ENCODE assay signal across 7 cellular contexts in genomic region chr15:72319985-72320671, GRCh38. TPM values are rescaled to one million over a fixed set of nuclear protein-coding genes. Genes with fewer than 3 reads are reported as not detected.
DNase-seq lines count a peak whose midpoint lies in the region; ATAC-seq, FAIRE-seq and TF ChIP-seq lines count a peak whose summit lies in the region.

Gene CELF6, minus strand, starts transcription at chr15:72320157. Its CDS starts 283 bp downstream, at chr15:72319874.

- 1% methylated on average over 33 of the region's 58 CpGs; no CpG with 5 or more reads in 1 of the 2 experiments for WGBS in H1 (ENCODE audit: extremely low coverage in 1 of 2, insufficient coverage in 1 of 2, insufficient read length in 1 of 2, insufficient replicate concordance in 2 of 2, low coverage in 1 of 2, low lambda C conversion rate in 2 of 2, missing lambda C conversion rate in 1 of 2), 2 experiments

- H4K8ac ChIP-seq in H1 (ENCODE audit: extremely low read depth, insufficient read depth, low read length): peak within 1 kb of the TSS; percentile 72; the same call in 1 of the 2 replicates

- H3K4me1 Mint-ChIP-seq in mesothelial cell of epicardium: peaks cover 9% of the 10 kb centered on the region

- ATAC-seq in GM18909 (IDR thresholded peaks at IDR 0.05; ENCODE audit: poor library complexity, unreplicated experiment) (peak; percentile 72), HG03521 (IDR thresholded peaks at IDR 0.05; ENCODE audit: unreplicated experiment) (peak; percentile 63)

- H4K20me1 ChIP-seq in H1 (replicated peaks in 1 of 2; ENCODE audit: control insufficient read depth in 1 of 2, insufficient read depth in 2 of 2, low read length in 2 of 2): peaks cover 2 to 6% of the 10 kb centered on the region in 2 experiments

- H2BK5ac ChIP-seq in H1 (ENCODE audit: low read depth, low read length): peak within 1 kb of the TSS; percentile 40; the same call in 1 of the 2 replicates

- H3K23me2 ChIP-seq in H1 (ENCODE audit: low read depth, low read length): peaks cover 4% of the 10 kb centered on the region

- TF ChIP-seq CTCF in H1 (IDR thresholded peaks at IDR 0.05; ENCODE audit: control extremely low read depth in 1 of 3, insufficient read depth in 1 of 3, low read depth in 1 of 3, low read length in 3 of 3): no peak
- no peak for TF ChIP-seq CTCF in mesothelial cell of epicardium (IDR thresholded peaks at IDR 0.05; ENCODE audit: unreplicated experiment)

- H3K27me3 ChIP-seq in H1 (replicated peaks in 1 of 4; ENCODE audit: control insufficient read depth in 3 of 4, extremely low read depth in 1 of 4, insufficient read depth in 3 of 4, low read length in 3 of 4): peaks cover 5 to 26% (median 21%) of the 10 kb centered on the region in 4 experiments

- H3K14ac ChIP-seq in H1 (ENCODE audit: insufficient read length): no peak within 1 kb of the TSS

- H2BK20ac ChIP-seq in H1 (ENCODE audit: low read length): no peak within 1 kb of the TSS

- H3K9ac ChIP-seq in H1 (replicated peaks in 1 of 4; ENCODE audit: extremely low read depth in 1 of 4, low read depth in 3 of 4, low read length in 3 of 4): peak within 1 kb of the TSS in 3 of 4 experiments; percentile 3 to 55 (median 48); a peak in 3 of 7 replicates

- peaks cover 0 to 4% (median 0%) of the 10 kb centered on the region in 4 experiments; a peak in 1 of 7 replicates for H3K4me1 ChIP-seq in H1 (replicated peaks in 1 of 4; ENCODE audit: control insufficient read depth in 3 of 4, insufficient read depth in 4 of 4, low read length in 3 of 4)

- peak within 1 kb of the TSS; percentile 77; the same call in 1 of the 2 replicates for H2BK12ac ChIP-seq in H1 (ENCODE audit: low read depth, low read length)

- no peak for TF ChIP-seq POLR2A in H1 (IDR thresholded peaks at IDR 0.05; ENCODE audit: control extremely low read depth in 1 of 2, low read depth in 2 of 2, low read length in 2 of 2)

- peak within 1 kb of the TSS; percentile 61 for H3K27ac ChIP-seq in H1 (ENCODE audit: low read depth, low read length)

- no peak within 1 kb of the TSS for H3K23ac ChIP-seq in H1 (ENCODE audit: insufficient read length)

- no peaks in the 10 kb centered on the region for H3K79me1 ChIP-seq in H1 (ENCODE audit: low read depth, low read length)

- no peaks in the 10 kb centered on the region for H3K79me2 ChIP-seq in H1 (ENCODE audit: control insufficient read depth in 1 of 2, insufficient read depth in 2 of 2, low read length in 2 of 2)

- CTCF ChIA-PET in H1 (lab: Charles Lee; ENCODE audit: partially characterized antibody): interaction anchor here (0.5 to 1.7 kb wide), 2 partner anchors 353 to 358 kb away, joined by 4 read pairs; no protein-coding TSS in a partner anchor

- H3K18ac ChIP-seq in H1 (ENCODE audit: extremely low read depth, low read length): 0 out of 2 replicates have a peak within 1 kb of the TSS, but pooled peaks have one; percentile 4

- H3K4ac ChIP-seq in H1 (replicated peaks; ENCODE audit: insufficient read length, low read depth, low read length): no peak within 1 kb of the TSS

- H3K9me3 Mint-ChIP-seq in mesothelial cell of epicardium: peaks cover 16% of the 10 kb centered on the region

- peaks cover 46% of the 10 kb centered on the region for H3K27me3 Mint-ChIP-seq in mesothelial cell of epicardium (ENCODE audit: low read depth)

- no peak for TF ChIP-seq EP300 in H1 (IDR thresholded peaks at IDR 0.05; ENCODE audit: borderline replicate concordance in 1 of 2, low read depth in 2 of 2, low read length in 2 of 2)

- peak within 1 kb of the TSS; percentile 62 to 98 for H3K4me2 ChIP-seq in H1 (ENCODE audit: insufficient read depth in 1 of 2, low read depth in 2 of 2, low read length in 2 of 2)

- H2AK5ac ChIP-seq in H1 (ENCODE audit: low read depth, low read length): no peak within 1 kb of the TSS

- H2BK120ac ChIP-seq in H1 (replicated peaks; ENCODE audit: low read depth, low read length): no peak within 1 kb of the TSS

- DNase-seq in NOMO-1 treated with DMSO at 0.1 percent for 48 hours (lab: John Stamatoyannopoulos, UW; ENCODE audit: unreplicated experiment) (peak; percentile 82), H1 (ENCODE audit: low read depth in 1 of 2, low spot score in 2 of 2) (peak; percentile 73 to 92), mesothelial cell of epicardium (ENCODE audit: low spot score in 2 of 2, unreplicated experiment in 2 of 2) (peak; percentile 77 to 85)
- DNase-seq in activated CD8-positive, alpha-beta memory T cell treated with anti-CD3 and anti-CD28 coated beads, Interleukin-2, amount 50 U/mL, for 4 hours: peak; percentile 76
- DNase-seq in stimulated activated CD8-positive, alpha-beta memory T cell treated with anti-CD3 and anti-CD28 coated beads, Interleukin-15, amount 100 ng/mL, for 1 hour (ENCODE audit: low read depth): peak; percentile 38

- POLR2A ChIA-PET in H1 (lab: Charles Lee; ENCODE audit: partially characterized antibody): interaction anchor here (0.6 to 2.4 kb wide), 5 partner anchors 11 to 909 kb away, joined by 3 to 6 read pairs (median 6); partner anchors contain the start of gene PKM

- no peak within 1 kb of the TSS for H4K91ac ChIP-seq in H1 (replicated peaks; ENCODE audit: insufficient read length, low read length)

- peak within 1 kb of the TSS; percentile 79 for H3K56ac ChIP-seq in H1 (replicated peaks; ENCODE audit: insufficient read length, low read depth, low read length)

- no peaks in the 10 kb centered on the region for H3K9me3 ChIP-seq in H1 (ENCODE audit: insufficient read depth in 2 of 2, low read depth in 1 of 2, low read length in 1 of 2)

- H2AFZ ChIP-seq in H1 (ENCODE audit: low read length): peak within 1 kb of the TSS; percentile 27; the same call in 1 of the 2 replicates

- no peak for TF ChIP-seq RAD21 in H1 (IDR thresholded peaks at IDR 0.05 in 1 of 2, conservative IDR thresholded peaks at IDR 0.05 in 1 of 2; ENCODE audit: low read depth in 2 of 2, low read length in 2 of 2)

- H2BK15ac ChIP-seq in H1 (ENCODE audit: low read length): peak within 1 kb of the TSS; percentile 97; the same call in 1 of the 2 replicates

- H3K4me3 Mint-ChIP-seq in mesothelial cell of epicardium: peak within 1 kb of the TSS; percentile 64

- no peak for FAIRE-seq in H1 (lab: Jason Lieb, UNC)

- H3K36me3 Mint-ChIP-seq in mesothelial cell of epicardium: peaks cover 15% of the 10 kb centered on the region

- H3K27ac Mint-ChIP-seq in mesothelial cell of epicardium: peak within 1 kb of the TSS; percentile 8

- no peaks in the 10 kb centered on the region for H3K36me3 ChIP-seq in H1 (ENCODE audit: control insufficient read depth in 2 of 4, insufficient read depth in 4 of 4, low read length in 3 of 4)

- peak within 1 kb of the TSS; percentile 33 to 65 (median 56) for H3K4me3 ChIP-seq in H1 (ENCODE audit: extremely low read depth in 1 of 4, insufficient read depth in 2 of 4, low read depth in 3 of 4, low read length in 4 of 4)

- H4K5ac ChIP-seq in H1 (ENCODE audit: insufficient read length, low read depth, low read length): no peak within 1 kb of the TSS

TF ChIP-seq in H1, 55 proteins besides CTCF, POLR2A, EP300 and RAD21 (continues in another document):
- TF ChIP-seq SIRT6 (IDR thresholded peaks at IDR 0.05; ENCODE audit: low read length) (no peak), JUND (IDR thresholded peaks at IDR 0.05; ENCODE audit: low read length) (0 out of 2 replicates have a peak, but pooled peaks have one; percentile 47), SAP30 (IDR thresholded peaks at IDR 0.05; ENCODE audit: insufficient read depth, insufficient replicate concordance, low read length) (no peak), TAF1 (IDR thresholded peaks at IDR 0.05; ENCODE audit: low read depth, low read length) (no peak), BCL11A (IDR thresholded peaks at IDR 0.05; ENCODE audit: low read depth in 2 of 2, low read length in 2 of 2) (no peak), BACH1 (IDR thresholded peaks at IDR 0.05; ENCODE audit: low read length) (peak; percentile 78), HDAC2 (IDR thresholded peaks at IDR 0.05; ENCODE audit: borderline replicate concordance in 1 of 2, low read depth in 2 of 2, low read length in 2 of 2) (no peak), TAF7 (optimal IDR thresholded peaks at IDR 0.05; ENCODE audit: borderline replicate concordance, low read depth, low read length) (no peak), SIX5 (IDR thresholded peaks at IDR 0.05; ENCODE audit: low read depth, low read length) (no peak), TCF12 (IDR thresholded peaks at IDR 0.05; ENCODE audit: low read depth, low read length) (no peak), POU5F1 (IDR thresholded peaks at IDR 0.05; ENCODE audit: low read depth, low read length) (no peak), E2F6 (IDR thresholded peaks at IDR 0.05) (0 out of 2 replicates have a peak, but pooled peaks have one; percentile 29), YY1 (IDR thresholded peaks at IDR 0.05; ENCODE audit: low read depth, low read length) (no peak), SP1 (IDR thresholded peaks at IDR 0.05; ENCODE audit: low read depth, low read length) (no peak), POLR2AphosphoS5 (IDR thresholded peaks at IDR 0.05; ENCODE audit: low read depth, low read length) (no peak)

RNA-seq across cellular contexts. Expression of gene CELF6, which starts in this region (rescaled TPM):
- 0.19 TPM in 1 of 2 replicates, not detected in the other for total RNA-seq in H1 (2021; fragmentation: NEBNext Ultra II Directional; extraction: Animal tissue kit (Norgen Biotek cat#: 25700))
- polyA plus RNA-seq in H1 (2011; rRNA removed): 0.05 and 0.09 TPM in 2 replicates
- polyA plus RNA-seq in H1 (2011; cell fraction: cytosol; rRNA removed): 0.09 TPM
- polyA plus RNA-seq in H1 (2011; cell fraction: nucleus; rRNA removed): 0.21 TPM
- polyA plus RNA-seq in H1 (2012, experiment 1 of 2): 0.05 to 0.07 TPM in 2 of 4 replicates, not detected in the others
- not detected for polyA plus RNA-seq in H1 (2012, experiment 2 of 2)
- 0.02 TPM for polyA plus RNA-seq in H1 (2013, experiment 1 of 2)
- polyA plus RNA-seq in H1 (2013, experiment 2 of 2): 0.02 TPM
- polyA minus RNA-seq in H1 (2011; rRNA and poly(A)+ RNA removed): not detected in 2 replicates
- not detected for polyA minus RNA-seq in H1 (2011; cell fraction: cytosol; rRNA and poly(A)+ RNA removed)
- 0.20 TPM for polyA minus RNA-seq in H1 (2011; cell fraction: nucleus; rRNA and poly(A)+ RNA removed)
- total RNA-seq in mesothelial cell of epicardium: 1.2 to 1.9 TPM (median 1.3 TPM) in 3 replicates

Comparison
In these comparisons a context has a peak if more than half of its experiments do, and no peak if none do; other contexts are left out.
1. Peak in every context shown above with its lines: DNase-seq, ATAC-seq, H3K4me3 ChIP-seq and H3K27ac ChIP-seq.
2. Peak in DNase-seq, H3K4me3 ChIP-seq, H3K27ac ChIP-seq, H3K9ac ChIP-seq and H3K4me2 ChIP-seq in H1; RNA of the gene not detected or under 1 TPM.